1 cellular context compared by ENCODE assay signal in genomic region chr3:182740710-182741109, GRCh38.
TF ChIP-seq lines count a peak whose summit lies in the region.

No MANE protein-coding gene starts in this region.

TF ChIP-seq in H1, 55 proteins besides CTCF, POLR2A, EP300 and RAD21:
- TF ChIP-seq CREB1 (IDR thresholded peaks at IDR 0.05) (no peak), MAFK (IDR thresholded peaks at IDR 0.05; ENCODE audit: low read depth, low read length) (no peak), GTF2F1 (IDR thresholded peaks at IDR 0.05; ENCODE audit: borderline replicate concordance, low read depth, low read length) (no peak), CBX8 (IDR thresholded peaks at IDR 0.05; ENCODE audit: borderline replicate concordance, low read depth, low read length) (no peak), SP1 (IDR thresholded peaks at IDR 0.05; ENCODE audit: low read depth, low read length) (no peak), E2F6 (IDR thresholded peaks at IDR 0.05) (no peak), TEAD4 (IDR thresholded peaks at IDR 0.05; ENCODE audit: low read depth, low read length) (no peak), USF2 (IDR thresholded peaks at IDR 0.05; ENCODE audit: low read length) (no peak), CTBP2 (IDR thresholded peaks at IDR 0.05; ENCODE audit: borderline replicate concordance, insufficient read depth, insufficient read length, low read length) (no peak), SIRT6 (IDR thresholded peaks at IDR 0.05; ENCODE audit: low read length) (no peak), BACH1 (IDR thresholded peaks at IDR 0.05; ENCODE audit: low read length) (no peak), CHD7 (IDR thresholded peaks at IDR 0.05; ENCODE audit: insufficient replicate concordance, low read length) (no peak), CHD1 (IDR thresholded peaks at IDR 0.05; ENCODE audit: low read depth, low read length) (no peak), CEBPB (IDR thresholded peaks at IDR 0.05; ENCODE audit: low read depth, low read length) (no peak), ASH2L (IDR thresholded peaks at IDR 0.05; ENCODE audit: low read length) (no peak), JUN (IDR thresholded peaks at IDR 0.05; ENCODE audit: low read depth, low read length) (no peak), CHD2 (IDR thresholded peaks at IDR 0.05; ENCODE audit: low read length) (no peak), KDM4A (IDR thresholded peaks at IDR 0.05; ENCODE audit: low read depth, low read length, severe bottlenecking) (no peak)
TF ChIP-seq in H1: peak in this region for 0.
